ENCODE assay signal across 1 cellular context in the genomic region with DNA sequence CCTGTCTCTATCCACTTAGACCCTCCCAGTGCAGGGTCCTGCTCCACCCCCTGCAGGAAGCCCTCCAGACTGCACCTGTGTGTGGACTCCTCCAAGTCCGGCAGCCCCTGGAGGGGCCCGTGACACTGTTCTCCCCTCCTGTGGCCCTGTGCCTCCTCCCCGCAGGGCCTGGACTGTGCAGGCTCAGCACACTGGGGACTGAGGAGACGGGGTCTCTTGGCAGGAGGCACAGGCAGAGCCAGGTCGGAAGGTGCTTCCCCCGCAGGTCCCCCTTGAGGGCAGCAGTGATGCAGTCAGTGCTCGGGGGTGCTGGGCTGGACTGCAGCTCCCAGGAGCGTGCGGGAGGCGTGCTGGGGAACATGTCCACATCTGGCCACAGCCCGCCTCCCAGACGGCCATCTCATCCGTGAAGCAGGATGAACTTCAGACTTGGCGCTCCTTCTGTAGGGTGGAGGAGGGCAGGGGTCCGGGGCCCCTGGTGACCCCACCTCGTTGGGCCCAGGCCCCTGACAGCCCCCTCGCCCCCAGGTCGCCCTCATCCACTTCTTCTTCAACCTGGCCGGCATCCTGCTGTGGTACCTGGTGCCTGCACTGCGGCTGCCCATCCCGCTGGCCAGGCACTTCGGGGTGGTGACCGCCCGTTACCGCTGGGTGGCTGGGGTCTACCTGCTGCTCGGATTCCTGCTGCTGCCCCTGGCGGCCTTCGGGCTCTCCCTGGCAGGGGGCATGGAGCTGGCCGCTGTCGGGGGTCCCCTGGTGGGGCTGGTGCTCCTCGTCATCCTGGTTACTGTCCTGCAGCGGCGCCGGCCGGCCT.
A peak's percentile ranks its signal among the peaks of the same experiment; 100 is the strongest.
TF ChIP-seq lines count a peak whose summit lies in the region.

No MANE protein-coding gene starts in this region.

TF ChIP-seq in HepG2, 621 proteins besides CTCF, POLR2A, EP300 and RAD21 (continued from another document and continues in another):
- TF ChIP-seq, protein P1, sequence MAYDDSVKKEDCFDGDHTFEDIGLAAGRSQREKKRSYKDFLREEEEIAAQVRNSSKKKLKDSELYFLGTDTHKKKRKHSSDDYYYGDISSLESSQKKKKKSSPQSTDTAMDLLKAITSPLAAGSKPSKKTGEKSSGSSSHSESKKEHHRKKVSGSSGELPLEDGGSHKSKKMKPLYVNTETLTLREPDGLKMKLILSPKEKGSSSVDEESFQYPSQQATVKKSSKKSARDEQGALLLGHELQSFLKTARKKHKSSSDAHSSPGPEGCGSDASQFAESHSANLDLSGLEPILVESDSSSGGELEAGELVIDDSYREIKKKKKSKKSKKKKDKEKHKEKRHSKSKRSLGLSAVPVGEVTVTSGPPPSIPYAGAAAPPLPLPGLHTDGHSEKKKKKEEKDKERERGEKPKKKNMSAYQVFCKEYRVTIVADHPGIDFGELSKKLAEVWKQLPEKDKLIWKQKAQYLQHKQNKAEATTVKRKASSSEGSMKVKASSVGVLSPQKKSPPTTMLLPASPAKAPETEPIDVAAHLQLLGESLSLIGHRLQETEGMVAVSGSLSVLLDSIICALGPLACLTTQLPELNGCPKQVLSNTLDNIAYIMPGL (CRISPR knock-in tag; IDR thresholded peaks at IDR 0.05; ENCODE audit: borderline replicate concordance in 1 of 2, low read depth in 1 of 2): peak; percentile 31 to 76; a peak in 3 of 4 replicates
- TF ChIP-seq PHF8 (CRISPR knock-in tag; IDR thresholded peaks at IDR 0.05) (no peak), ZNF788 (CRISPR knock-in tag; IDR thresholded peaks at IDR 0.05; ENCODE audit: borderline replicate concordance) (0 out of 2 replicates have a peak, but pooled peaks have one; percentile 19), ERF (CRISPR knock-in tag; IDR thresholded peaks at IDR 0.05) (peak; percentile 48; the same call in 1 of the 2 replicates), ZBTB33 (CRISPR knock-in tag; IDR thresholded peaks at IDR 0.05) (no peak), EED (CRISPR knock-in tag; IDR thresholded peaks at IDR 0.05) (no peak), ZBTB7B (CRISPR knock-in tag; IDR thresholded peaks at IDR 0.05) (peak; percentile 62), KDM5A (IDR thresholded peaks at IDR 0.05; ENCODE audit: borderline replicate concordance, low read length) (0 out of 2 replicates have a peak, but pooled peaks have one; percentile 14), RXRA (CRISPR knock-in tag; IDR thresholded peaks at IDR 0.05) (peak; percentile 52; the same call in 1 of the 2 replicates), HDAC6 (IDR thresholded peaks at IDR 0.05; ENCODE audit: low read depth, low read length) (no peak), KDM1A (CRISPR knock-in tag; IDR thresholded peaks at IDR 0.05) (peak; percentile 58), AGO2 (optimal IDR thresholded peaks at IDR 0.05; ENCODE audit: low read depth, low read length) (peak; percentile 42), ZNF264 (CRISPR knock-in tag; IDR thresholded peaks at IDR 0.05) (peak; percentile 47; the same call in 1 of the 2 replicates), ZNF430 (CRISPR knock-in tag; IDR thresholded peaks at IDR 0.05) (peak; percentile 38; the same call in 1 of the 2 replicates), KDM2A (CRISPR knock-in tag; IDR thresholded peaks at IDR 0.05; ENCODE audit: borderline replicate concordance, low read depth) (peak; percentile 68), RBM39 (IDR thresholded peaks at IDR 0.05; ENCODE audit: low read depth, low read length, poor library complexity, severe bottlenecking) (peak; percentile 30), MYC (CRISPR knock-in tag; IDR thresholded peaks at IDR 0.05; ENCODE audit: borderline replicate concordance) (peak; percentile 73), ZNF598 (CRISPR knock-in tag; IDR thresholded peaks at IDR 0.05; ENCODE audit: borderline replicate concordance) (no peak), ZNF792 (CRISPR knock-in tag; IDR thresholded peaks at IDR 0.05) (0 out of 2 replicates have a peak, but pooled peaks have one; percentile 33), ETV5 (CRISPR knock-in tag; IDR thresholded peaks at IDR 0.05; ENCODE audit: borderline replicate concordance) (peak; percentile 45; the same call in 1 of the 2 replicates), TMF1 (CRISPR knock-in tag; IDR thresholded peaks at IDR 0.05; ENCODE audit: low read depth) (peak; percentile 22; the same call in 1 of the 2 replicates), NAIF1 (CRISPR knock-in tag; IDR thresholded peaks at IDR 0.05; ENCODE audit: borderline replicate concordance) (0 out of 2 replicates have a peak, but pooled peaks have one; percentile 12), ZBTB39 (CRISPR knock-in tag; IDR thresholded peaks at IDR 0.05) (0 out of 2 replicates have a peak, but pooled peaks have one; percentile 23), MIXL1 (CRISPR knock-in tag; IDR thresholded peaks at IDR 0.05) (0 out of 2 replicates have a peak, but pooled peaks have one; percentile 23), CENPT (CRISPR knock-in tag; IDR thresholded peaks at IDR 0.05; ENCODE audit: low read depth) (0 out of 2 replicates have a peak, but pooled peaks have one; percentile 2), ZFP37 (CRISPR knock-in tag; IDR thresholded peaks at IDR 0.05; ENCODE audit: borderline replicate concordance) (peak; percentile 57; the same call in 1 of the 2 replicates), MAF1 (CRISPR knock-in tag; IDR thresholded peaks at IDR 0.05; ENCODE audit: borderline replicate concordance) (0 out of 2 replicates have a peak, but pooled peaks have one; percentile 51), NKX3-1 (CRISPR knock-in tag; IDR thresholded peaks at IDR 0.05) (peak; percentile 42; the same call in 1 of the 2 replicates), ZMYM3 (CRISPR knock-in tag; IDR thresholded peaks at IDR 0.05) (peak; percentile 83), SP2 (CRISPR knock-in tag; IDR thresholded peaks at IDR 0.05) (peak; percentile 29; the same call in 1 of the 2 replicates), HOXA3 (CRISPR knock-in tag; IDR thresholded peaks at IDR 0.05) (peak; percentile 66; the same call in 1 of the 2 replicates), IRF9 (CRISPR knock-in tag; IDR thresholded peaks at IDR 0.05; ENCODE audit: borderline replicate concordance) (0 out of 2 replicates have a peak, but pooled peaks have one; percentile 13), ZNF468 (CRISPR knock-in tag; IDR thresholded peaks at IDR 0.05) (no peak), ZNF883 (CRISPR knock-in tag; IDR thresholded peaks at IDR 0.05; ENCODE audit: not compliant biosample characterization) (peak; percentile 20), BORCS8-MEF2B (CRISPR knock-in tag; IDR thresholded peaks at IDR 0.05) (peak; percentile 23; the same call in 1 of the 2 replicates)
- TF ChIP-seq, protein P2, sequence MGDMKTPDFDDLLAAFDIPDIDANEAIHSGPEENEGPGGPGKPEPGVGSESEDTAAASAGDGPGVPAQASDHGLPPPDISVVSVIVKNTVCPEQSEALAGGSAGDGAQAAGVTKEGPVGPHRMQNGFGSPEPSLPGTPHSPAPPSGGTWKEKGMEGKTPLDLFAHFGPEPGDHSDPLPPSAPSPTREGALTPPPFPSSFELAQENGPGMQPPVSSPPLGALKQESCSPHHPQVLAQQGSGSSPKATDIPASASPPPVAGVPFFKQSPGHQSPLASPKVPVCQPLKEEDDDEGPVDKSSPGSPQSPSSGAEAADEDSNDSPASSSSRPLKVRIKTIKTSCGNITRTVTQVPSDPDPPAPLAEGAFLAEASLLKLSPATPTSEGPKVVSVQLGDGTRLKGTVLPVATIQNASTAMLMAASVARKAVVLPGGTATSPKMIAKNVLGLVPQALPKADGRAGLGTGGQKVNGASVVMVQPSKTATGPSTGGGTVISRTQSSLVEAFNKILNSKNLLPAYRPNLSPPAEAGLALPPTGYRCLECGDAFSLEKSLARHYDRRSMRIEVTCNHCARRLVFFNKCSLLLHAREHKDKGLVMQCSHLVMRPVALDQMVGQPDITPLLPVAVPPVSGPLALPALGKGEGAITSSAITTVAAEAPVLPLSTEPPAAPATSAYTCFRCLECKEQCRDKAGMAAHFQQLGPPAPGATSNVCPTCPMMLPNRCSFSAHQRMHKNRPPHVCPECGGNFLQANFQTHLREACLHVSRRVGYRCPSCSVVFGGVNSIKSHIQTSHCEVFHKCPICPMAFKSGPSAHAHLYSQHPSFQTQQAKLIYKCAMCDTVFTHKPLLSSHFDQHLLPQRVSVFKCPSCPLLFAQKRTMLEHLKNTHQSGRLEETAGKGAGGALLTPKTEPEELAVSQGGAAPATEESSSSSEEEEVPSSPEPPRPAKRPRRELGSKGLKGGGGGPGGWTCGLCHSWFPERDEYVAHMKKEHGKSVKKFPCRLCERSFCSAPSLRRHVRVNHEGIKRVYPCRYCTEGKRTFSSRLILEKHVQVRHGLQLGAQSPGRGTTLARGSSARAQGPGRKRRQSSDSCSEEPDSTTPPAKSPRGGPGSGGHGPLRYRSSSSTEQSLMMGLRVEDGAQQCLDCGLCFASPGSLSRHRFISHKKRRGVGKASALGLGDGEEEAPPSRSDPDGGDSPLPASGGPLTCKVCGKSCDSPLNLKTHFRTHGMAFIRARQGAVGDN (CRISPR knock-in tag; IDR thresholded peaks at IDR 0.05): peak; percentile 86
- TF ChIP-seq, protein P3, sequence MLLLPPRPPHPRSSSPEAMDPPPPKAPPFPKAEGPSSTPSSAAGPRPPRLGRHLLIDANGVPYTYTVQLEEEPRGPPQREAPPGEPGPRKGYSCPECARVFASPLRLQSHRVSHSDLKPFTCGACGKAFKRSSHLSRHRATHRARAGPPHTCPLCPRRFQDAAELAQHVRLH (CRISPR knock-in tag; IDR thresholded peaks at IDR 0.05; ENCODE audit: borderline replicate concordance, low read depth): peak; percentile 72; the same call in 1 of the 2 replicates
- TF ChIP-seq, protein P4, sequence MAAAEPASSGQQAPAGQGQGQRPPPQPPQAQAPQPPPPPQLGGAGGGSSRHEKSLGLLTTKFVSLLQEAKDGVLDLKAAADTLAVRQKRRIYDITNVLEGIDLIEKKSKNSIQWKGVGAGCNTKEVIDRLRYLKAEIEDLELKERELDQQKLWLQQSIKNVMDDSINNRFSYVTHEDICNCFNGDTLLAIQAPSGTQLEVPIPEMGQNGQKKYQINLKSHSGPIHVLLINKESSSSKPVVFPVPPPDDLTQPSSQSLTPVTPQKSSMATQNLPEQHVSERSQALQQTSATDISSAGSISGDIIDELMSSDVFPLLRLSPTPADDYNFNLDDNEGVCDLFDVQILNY (CRISPR knock-in tag; conservative IDR thresholded peaks at IDR 0.05): no peak
- TF ChIP-seq, protein P5, sequence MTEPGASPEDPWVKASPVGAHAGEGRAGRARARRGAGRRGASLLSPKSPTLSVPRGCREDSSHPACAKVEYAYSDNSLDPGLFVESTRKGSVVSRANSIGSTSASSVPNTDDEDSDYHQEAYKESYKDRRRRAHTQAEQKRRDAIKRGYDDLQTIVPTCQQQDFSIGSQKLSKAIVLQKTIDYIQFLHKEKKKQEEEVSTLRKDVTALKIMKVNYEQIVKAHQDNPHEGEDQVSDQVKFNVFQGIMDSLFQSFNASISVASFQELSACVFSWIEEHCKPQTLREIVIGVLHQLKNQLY (CRISPR knock-in tag; IDR thresholded peaks at IDR 0.05): peak; percentile 78; the same call in 1 of the 2 replicates
- TF ChIP-seq, protein P6, sequence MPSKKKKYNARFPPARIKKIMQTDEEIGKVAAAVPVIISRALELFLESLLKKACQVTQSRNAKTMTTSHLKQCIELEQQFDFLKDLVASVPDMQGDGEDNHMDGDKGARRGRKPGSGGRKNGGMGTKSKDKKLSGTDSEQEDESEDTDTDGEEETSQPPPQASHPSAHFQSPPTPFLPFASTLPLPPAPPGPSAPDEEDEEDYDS (CRISPR knock-in tag; IDR thresholded peaks at IDR 0.05): peak; percentile 42; the same call in 1 of the 2 replicates
- TF ChIP-seq, protein P7, sequence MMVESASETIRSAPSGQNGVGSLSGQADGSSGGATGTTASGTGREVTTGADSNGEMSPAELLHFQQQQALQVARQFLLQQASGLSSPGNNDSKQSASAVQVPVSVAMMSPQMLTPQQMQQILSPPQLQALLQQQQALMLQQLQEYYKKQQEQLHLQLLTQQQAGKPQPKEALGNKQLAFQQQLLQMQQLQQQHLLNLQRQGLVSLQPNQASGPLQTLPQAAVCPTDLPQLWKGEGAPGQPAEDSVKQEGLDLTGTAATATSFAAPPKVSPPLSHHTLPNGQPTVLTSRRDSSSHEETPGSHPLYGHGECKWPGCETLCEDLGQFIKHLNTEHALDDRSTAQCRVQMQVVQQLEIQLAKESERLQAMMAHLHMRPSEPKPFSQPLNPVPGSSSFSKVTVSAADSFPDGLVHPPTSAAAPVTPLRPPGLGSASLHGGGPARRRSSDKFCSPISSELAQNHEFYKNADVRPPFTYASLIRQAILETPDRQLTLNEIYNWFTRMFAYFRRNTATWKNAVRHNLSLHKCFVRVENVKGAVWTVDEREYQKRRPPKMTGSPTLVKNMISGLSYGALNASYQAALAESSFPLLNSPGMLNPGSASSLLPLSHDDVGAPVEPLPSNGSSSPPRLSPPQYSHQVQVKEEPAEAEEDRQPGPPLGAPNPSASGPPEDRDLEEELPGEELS (CRISPR knock-in tag; IDR thresholded peaks at IDR 0.05): 0 out of 2 replicates have a peak, but pooled peaks have one; percentile 11
